In genomic region chr20:62182469-62183425, GRCh38 we compare ENCODE assay signal across 1 cellular context.
TF ChIP-seq lines count a peak whose summit lies in the region.

MTG2 (plus strand) TSS chr20:62183028; CDS start chr20:62193421, 10,393 bp downstream.

TF ChIP-seq in HepG2, 621 proteins besides CTCF, POLR2A, EP300 and RAD21 (continued from another document and continues in another):
- TF ChIP-seq KDM5B (CRISPR knock-in tag; IDR thresholded peaks at IDR 0.05; ENCODE audit: borderline replicate concordance): peak; percentile 100
- TF ChIP-seq ZNF574 (CRISPR knock-in tag; IDR thresholded peaks at IDR 0.05): peak; percentile 97
- TF ChIP-seq ARID2 (CRISPR knock-in tag; IDR thresholded peaks at IDR 0.05; ENCODE audit: borderline replicate concordance): peak; percentile 98
- peak; percentile 91; the same call in 1 of the 2 replicates for TF ChIP-seq PLSCR1 (CRISPR knock-in tag; IDR thresholded peaks at IDR 0.05; ENCODE audit: borderline replicate concordance)
- TF ChIP-seq SUZ12 (IDR thresholded peaks at IDR 0.05; ENCODE audit: low read depth, low read length): no peak
- peak; percentile 95 for TF ChIP-seq ZFP82 (CRISPR knock-in tag; IDR thresholded peaks at IDR 0.05; ENCODE audit: borderline replicate concordance)
- TF ChIP-seq RNF2 (conservative IDR thresholded peaks at IDR 0.05; ENCODE audit: low read depth): peak; percentile 97
- TF ChIP-seq IKZF1 (IDR thresholded peaks at IDR 0.05): no peak
- TF ChIP-seq SRSF9 (IDR thresholded peaks at IDR 0.05; ENCODE audit: borderline replicate concordance, insufficient read depth, low read depth, low read length, poor library complexity, severe bottlenecking): no peak
- TF ChIP-seq ZNF468 (CRISPR knock-in tag; IDR thresholded peaks at IDR 0.05): peak; percentile 94; the same call in 1 of the 2 replicates
- TF ChIP-seq KDM2A (CRISPR knock-in tag; IDR thresholded peaks at IDR 0.05; ENCODE audit: borderline replicate concordance, low read depth): peak; percentile 100
- TF ChIP-seq ZBTB37 (CRISPR knock-in tag; IDR thresholded peaks at IDR 0.05): no peak
- TF ChIP-seq ZNF549 (CRISPR knock-in tag; IDR thresholded peaks at IDR 0.05): no peak; the same call in 1 of the 2 replicates
- peak; percentile 54; the same call in 1 of the 2 replicates for TF ChIP-seq ZBTB3 (CRISPR knock-in tag; IDR thresholded peaks at IDR 0.05; ENCODE audit: borderline replicate concordance, low read depth)
- peak; percentile 88 for TF ChIP-seq BRF2 (CRISPR knock-in tag; IDR thresholded peaks at IDR 0.05)
- no peak for TF ChIP-seq PRPF4 (IDR thresholded peaks at IDR 0.05; ENCODE audit: low read depth, low read length, poor library complexity, severe bottlenecking)
- TF ChIP-seq DDIT3 (CRISPR knock-in tag; IDR thresholded peaks at IDR 0.05): 0 out of 2 replicates have a peak, but pooled peaks have one; percentile 86
- peak; percentile 99 for TF ChIP-seq ZNF407 (CRISPR knock-in tag; IDR thresholded peaks at IDR 0.05; ENCODE audit: not compliant biosample characterization)
- TF ChIP-seq ZNF33A (CRISPR knock-in tag; IDR thresholded peaks at IDR 0.05; ENCODE audit: borderline replicate concordance): peak; percentile 79
- peak; percentile 95; the same call in 1 of the 2 replicates for TF ChIP-seq ZSCAN20 (CRISPR knock-in tag; IDR thresholded peaks at IDR 0.05; ENCODE audit: borderline replicate concordance)
- TF ChIP-seq RORA (CRISPR knock-in tag; IDR thresholded peaks at IDR 0.05): no peak
- no peak for TF ChIP-seq ZNF382 (CRISPR knock-in tag; IDR thresholded peaks at IDR 0.05; ENCODE audit: borderline replicate concordance)
- peak; percentile 53; the same call in 1 of the 2 replicates for TF ChIP-seq HNF4G (IDR thresholded peaks at IDR 0.05; ENCODE audit: borderline replicate concordance, low read depth, low read length)
- TF ChIP-seq HNF4G (CRISPR knock-in tag; IDR thresholded peaks at IDR 0.05; ENCODE audit: borderline replicate concordance, low read depth): peak; percentile 95
- TF ChIP-seq ZFP62 (CRISPR knock-in tag; IDR thresholded peaks at IDR 0.05): peak; percentile 98; the same call in 1 of the 2 replicates
- peak; percentile 99 for TF ChIP-seq CC2D1A (CRISPR knock-in tag; IDR thresholded peaks at IDR 0.05)
- peak; percentile 99 for TF ChIP-seq BATF2 (CRISPR knock-in tag; IDR thresholded peaks at IDR 0.05)
- TF ChIP-seq ATF4 (CRISPR knock-in tag; IDR thresholded peaks at IDR 0.05): peak in 1 of 2 experiments; percentile 83; a peak in 2 of 4 replicates
- peak; percentile 78 for TF ChIP-seq HCFC1 (IDR thresholded peaks at IDR 0.05; ENCODE audit: low read depth, low read length)
- TF ChIP-seq ZNF552 (CRISPR knock-in tag; IDR thresholded peaks at IDR 0.05; ENCODE audit: borderline replicate concordance): peak; percentile 89; the same call in 1 of the 2 replicates
- TF ChIP-seq CENPX (CRISPR knock-in tag; IDR thresholded peaks at IDR 0.05): no peak
- TF ChIP-seq THRA (CRISPR knock-in tag; IDR thresholded peaks at IDR 0.05; ENCODE audit: borderline replicate concordance): peak; percentile 78
- TF ChIP-seq ZNF256 (CRISPR knock-in tag; conservative IDR thresholded peaks at IDR 0.05): peak; percentile 99
- no peak for TF ChIP-seq TCF7L2 (IDR thresholded peaks at IDR 0.05; ENCODE audit: low read depth, low read length)
- peak; percentile 99 for TF ChIP-seq FOXC1 (CRISPR knock-in tag; IDR thresholded peaks at IDR 0.05; ENCODE audit: borderline replicate concordance)
- TF ChIP-seq MNT (IDR thresholded peaks at IDR 0.05): peak; percentile 60
- no peak for TF ChIP-seq ZBTB8A (CRISPR knock-in tag; IDR thresholded peaks at IDR 0.05; ENCODE audit: borderline replicate concordance, low read depth)
- TF ChIP-seq ZNF431 (CRISPR knock-in tag; IDR thresholded peaks at IDR 0.05; ENCODE audit: borderline replicate concordance, low read depth): peak; percentile 94
- TF ChIP-seq ZFP37 (CRISPR knock-in tag; IDR thresholded peaks at IDR 0.05; ENCODE audit: borderline replicate concordance): peak; percentile 93
- peak; percentile 92 for TF ChIP-seq SSRP1 (CRISPR knock-in tag; IDR thresholded peaks at IDR 0.05)
- TF ChIP-seq MIER2 (CRISPR knock-in tag; IDR thresholded peaks at IDR 0.05): peak; percentile 83
- peak; percentile 79; the same call in 1 of the 2 replicates for TF ChIP-seq SP140L (CRISPR knock-in tag; IDR thresholded peaks at IDR 0.05; ENCODE audit: borderline replicate concordance)
